In genomic region chr9:125649315-125649714, GRCh38 we compare ENCODE assay signal across 8 cellular contexts. TPM values are rescaled to one million over a fixed set of nuclear protein-coding genes. Genes with fewer than 3 reads are reported as not detected.
DNase-seq lines count a peak whose midpoint lies in the region; ATAC-seq and TF ChIP-seq lines count a peak whose summit lies in the region.

No MANE protein-coding gene starts in this region.

- 51 to 63% methylated on average over 2 to 6 of the region's 6 CpGs for WGBS in gastroesophageal sphincter (ENCODE audit: low coverage in 1 of 2), 2 donors

- no peak for TF ChIP-seq POLR2A in gastroesophageal sphincter (IDR thresholded peaks at IDR 0.05)

- no peaks in the 10 kb centered on the region for H3K27me3 Mint-ChIP-seq in activated naive CD4-positive, alpha-beta T cell treated with anti-CD3 and anti-CD28 coated beads for 36 hours (ENCODE audit: low read depth)
- H3K27me3 Mint-ChIP-seq in stimulated activated naive CD8-positive, alpha-beta T cell treated with anti-CD3 and anti-CD28 coated beads, Interleukin-15, Interleukin-2, amounts not matched to agents 100 ng/mL and 50 ng/mL, for 24 hours = no peaks in the 10 kb centered on the region

- H3K36me3 ChIP-seq in gastroesophageal sphincter = no peaks in the 10 kb centered on the region

- H3K27ac ChIP-seq in RWPE1 (peak overlapping the region; percentile 64; the same call in 1 of the 2 replicates), gastroesophageal sphincter (no peak overlapping the region)

- no peak for TF ChIP-seq CTCF in RWPE1 (conservative IDR thresholded peaks at IDR 0.05; ENCODE audit: low read depth)
- TF ChIP-seq CTCF in fibroblast of mammary gland (conservative IDR thresholded peaks at IDR 0.05; ENCODE audit: control insufficient read depth, insufficient read depth, low read depth, low read length) = no peak
- no peak for TF ChIP-seq CTCF in gastroesophageal sphincter (IDR thresholded peaks at IDR 0.05)

- H3K4me3 ChIP-seq in fibroblast of mammary gland (ENCODE audit: control insufficient read depth, low read depth, low read length) (no peak overlapping the region), gastroesophageal sphincter (no peak overlapping the region)

- H3K9me3 Mint-ChIP-seq in activated naive CD4-positive, alpha-beta T cell treated with anti-CD3 and anti-CD28 coated beads for 36 hours = no peaks in the 10 kb centered on the region
- no peaks in the 10 kb centered on the region for H3K9me3 Mint-ChIP-seq in stimulated activated naive CD8-positive, alpha-beta T cell treated with anti-CD3 and anti-CD28 coated beads, Interleukin-15, Interleukin-2, amounts not matched to agents 100 ng/mL and 50 ng/mL, for 24 hours

- H3K4me1 ChIP-seq in gastroesophageal sphincter = peaks cover 0 to 50% (median 0%) of the 10 kb centered on the region in 3 donors

- peaks cover 6% of the 10 kb centered on the region for H3K36me3 Mint-ChIP-seq in activated naive CD4-positive, alpha-beta T cell treated with anti-CD3 and anti-CD28 coated beads for 36 hours (ENCODE audit: low read depth)
- H3K36me3 Mint-ChIP-seq in stimulated activated naive CD8-positive, alpha-beta T cell treated with anti-CD3 and anti-CD28 coated beads, Interleukin-15, Interleukin-2, amounts not matched to agents 100 ng/mL and 50 ng/mL, for 24 hours (ENCODE audit: low read depth) = peaks cover 53% of the 10 kb centered on the region

- H3K4me1 Mint-ChIP-seq in activated naive CD4-positive, alpha-beta T cell treated with anti-CD3 and anti-CD28 coated beads for 36 hours (ENCODE audit: low read depth) = peaks cover 87% of the 10 kb centered on the region
- peaks cover 100% of the 10 kb centered on the region for H3K4me1 Mint-ChIP-seq in stimulated activated naive CD8-positive, alpha-beta T cell treated with anti-CD3 and anti-CD28 coated beads, Interleukin-15, Interleukin-2, amounts not matched to agents 100 ng/mL and 50 ng/mL, for 24 hours (ENCODE audit: low read depth)

- H3K4me3 Mint-ChIP-seq in activated naive CD4-positive, alpha-beta T cell treated with anti-CD3 and anti-CD28 coated beads for 36 hours = no peak overlapping the region
- peak overlapping the region; percentile 57 for H3K4me3 Mint-ChIP-seq in stimulated activated naive CD8-positive, alpha-beta T cell treated with anti-CD3 and anti-CD28 coated beads, Interleukin-15, Interleukin-2, amounts not matched to agents 100 ng/mL and 50 ng/mL, for 24 hours

- POLR2A ChIA-PET in RWPE1 (lab: Yijun Ruan, JAX; ENCODE audit: low non-redundant PET) = no interaction called here

- CTCF ChIA-PET in activated naive CD4-positive, alpha-beta T cell treated with anti-CD3 and anti-CD28 coated beads for 36 hours (lab: Charles Lee) = no interaction called here
- CTCF ChIA-PET in RWPE1 (lab: Yijun Ruan, JAX) = interaction anchor here (0.6 to 0.7 kb wide), 2 partner anchors 14 to 192 kb away, joined by 3 to 4 read pairs; no protein-coding TSS in a partner anchor

- intact Hi-C loops in activated naive CD4-positive, alpha-beta T cell treated with anti-CD3 and anti-CD28 coated beads for 36 hours (cut with micrococcal nuclease) = loop anchor here (5.0 kb wide), 2 partner anchors 173 to 452 kb away; no protein-coding TSS in a partner anchor

- no peak for ATAC-seq in gastroesophageal sphincter

- H3K27me3 ChIP-seq in gastroesophageal sphincter = no peaks in the 10 kb centered on the region

- no peak for TF ChIP-seq EP300 in gastroesophageal sphincter (IDR thresholded peaks at IDR 0.05)

- peak overlapping the region; percentile 37 for H3K27ac Mint-ChIP-seq in activated naive CD4-positive, alpha-beta T cell treated with anti-CD3 and anti-CD28 coated beads for 36 hours
- H3K27ac Mint-ChIP-seq in stimulated activated naive CD8-positive, alpha-beta T cell treated with anti-CD3 and anti-CD28 coated beads, Interleukin-15, Interleukin-2, amounts not matched to agents 100 ng/mL and 50 ng/mL, for 24 hours = peak overlapping the region; percentile 94

- DNase-seq in activated naive CD4-positive, alpha-beta T cell treated with anti-CD3 and anti-CD28 coated beads for 36 hours = peak; percentile 52
- DNase-seq in activated naive CD4-positive, alpha-beta T cell (lab: John Stamatoyannopoulos, UW) = no peak
- DNase-seq in RWPE1 (ENCODE audit: low spot score) (peak; percentile 96), fibroblast of mammary gland (ENCODE audit: low read depth) (peak; percentile 88), NCI-H524 treated with DMSO at 0.1 percent for 48 hours (lab: John Stamatoyannopoulos, UW) (no peak), NCI-H774 (lab: John Stamatoyannopoulos, UW) (no peak)

- no peaks in the 10 kb centered on the region for H3K9me3 ChIP-seq in gastroesophageal sphincter

RNA-seq across cellular contexts. Expression of gene MAPKAP1, which starts 57.7 kb away (rescaled TPM):
- total RNA-seq in activated naive CD4-positive, alpha-beta T cell treated with anti-CD3 and anti-CD28 coated beads for 36 hours = 10 to 100 TPM; 54.8 to 57.4 TPM
- total RNA-seq in gastroesophageal sphincter = 100 to 1,000 TPM in 1 of 4 donors, 10 to 100 TPM in 3; 76.5 to 141 (median 87.5) TPM

Comparison
In these comparisons a context has a peak if more than half of its experiments do, and no peak if none do; other contexts are left out.
1. DNase-seq: peak in activated naive CD4-positive, alpha-beta T cell treated with anti-CD3 and anti-CD28 coated beads for 36 hours (single experiment), RWPE1 (single experiment) and fibroblast of mammary gland (single experiment); none in activated naive CD4-positive, alpha-beta T cell (0 of 4), NCI-H524 treated with DMSO at 0.1 percent for 48 hours (single experiment) and NCI-H774 (single experiment).